Comparison of ENCODE assay signal across 20 cellular contexts in genomic region chr9:114174557-114174875, GRCh38. TPM values are rescaled to one million over a fixed set of nuclear protein-coding genes. Genes with fewer than 3 reads are reported as not detected.
DNase-seq lines count a peak whose midpoint lies in the region; ATAC-seq lines count a peak whose summit lies in the region.
"Had no signal": no experiment of that assay in that cellular context is flagged by ENCODE, and none has a peak within 500 bp of the region (broad histone marks: within the 10 kb centered on the region; RNA-seq: fewer than 3 reads in every experiment).

No MANE protein-coding gene starts in this region.

- peaks cover 46% of the 10 kb centered on the region for H3K4me1 ChIP-seq in rectal smooth muscle tissue (ENCODE audit: control insufficient read depth, insufficient read depth, low read length)
- H3K4me1 ChIP-seq: breast epithelium had no signal

- peak; percentile 1 for DNase-seq in left cardiac atrium
- DNase-seq in left ventricle myocardium superior, result no peak
- no peak for DNase-seq in activated CD4-positive, alpha-beta T cell treated with anti-CD3 and anti-CD28 coated beads, Interleukin-2, amount 50 U/mL, for 4 hours
- no peak for DNase-seq in activated CD4-positive, alpha-beta T cell treated with anti-CD3 and anti-CD28 coated beads for 48 hours
- no peak for DNase-seq in medulla oblongata (ENCODE audit: extremely low spot score)
- DNase-seq: activated naive CD4-positive, alpha-beta T cell treated with anti-CD3 and anti-CD28 coated beads, Interleukin-2, amount 10 ng/mL, durations not matched to agents 7 days and 5 days; CD4-positive, CD25-positive, alpha-beta regulatory T cell; DMS53; effector CD8-positive, alpha-beta T cell; MV-4-11; NCI-H69; OCI-M1; stimulated activated CD4-positive, alpha-beta T cell treated with anti-CD3 and anti-CD28 coated beads, Interleukin-2, amount 100 ng/mL, for 48 hours; trophoblast cell had no signal

- H3K27ac ChIP-seq in layer of hippocampus (ENCODE audit: low read depth, low read length) (peak overlapping the region; percentile 56), rectal smooth muscle tissue (ENCODE audit: low read depth, low read length) (peak overlapping the region; percentile 83)
- H3K27ac ChIP-seq: breast epithelium had no signal

- H3K4me3 ChIP-seq in rectal smooth muscle tissue (ENCODE audit: low read length), result no peak overlapping the region
- H3K4me3 ChIP-seq: A549, breast epithelium had no signal

- ATAC-seq in left cardiac atrium (no peak), left ventricle myocardium superior (no peak), GM19324 (IDR thresholded peaks at IDR 0.05; ENCODE audit: low FRiP score, unreplicated experiment) (no peak)
- ATAC-seq: natural killer cell treated with Interleukin-12 subunit alpha and Interleukin-12 subunit beta and Interleukin-15 and Interleukin-18, amount 100 ng/mL, for 72 hours had no signal

- no peaks in the 10 kb centered on the region for H3K27me3 ChIP-seq in layer of hippocampus (ENCODE audit: control insufficient read depth, insufficient read depth, low read length)
- no peaks in the 10 kb centered on the region for H3K27me3 ChIP-seq in rectal smooth muscle tissue (ENCODE audit: control insufficient read depth, insufficient read depth, low read length)
- H3K27me3 ChIP-seq: breast epithelium had no signal

- no peaks in the 10 kb centered on the region for H3K36me3 ChIP-seq in rectal smooth muscle tissue (ENCODE audit: control insufficient read depth, insufficient read depth, low read length)
- H3K36me3 ChIP-seq: breast epithelium had no signal

- intact Hi-C loops in left cardiac atrium (cut with DNase I) (no loop called here), left ventricle myocardium superior (cut with micrococcal nuclease) (no loop called here)

- no peak overlapping the region for H3K9ac ChIP-seq in rectal smooth muscle tissue (ENCODE audit: low read length)

RNA-seq across cellular contexts. Expression of gene COL27A1, which starts 19.2 kb away (rescaled TPM):
- total RNA-seq in left cardiac atrium (1 to 10 TPM; 7.0 to 9.2 TPM), left ventricle myocardium superior (11.0 TPM)
